ENCODE assay signal across 2 cellular contexts in the genomic region with DNA sequence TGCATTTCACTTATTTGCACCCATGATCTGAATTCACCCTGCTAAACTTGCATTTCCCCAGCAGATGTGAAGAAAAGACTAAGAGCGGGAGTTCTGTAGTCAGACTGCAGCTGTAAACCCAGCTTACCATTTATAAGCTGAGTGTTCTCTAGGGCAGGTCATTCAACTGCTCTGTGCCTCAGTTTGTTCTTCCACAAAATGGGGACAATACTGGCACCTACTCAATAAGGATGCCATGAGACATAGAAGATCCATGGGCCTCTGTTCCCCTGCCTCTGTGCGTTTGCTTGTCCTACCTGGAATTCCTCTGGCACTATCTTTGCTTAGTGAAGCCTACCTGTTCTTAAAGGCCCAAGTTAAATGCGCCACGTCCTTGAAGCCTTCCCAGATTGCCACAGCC.
TF ChIP-seq lines count a peak whose summit lies in the region.

No MANE protein-coding gene starts in this region.

TF ChIP-seq in HEK293, 187 proteins besides CTCF, POLR2A, EP300 and RAD21 (continued from another document):
- peak; percentile 16; the same call in 1 of the 2 replicates for TF ChIP-seq EGR2 (tag by site-specific recombination; IDR thresholded peaks at IDR 0.05; ENCODE audit: low read depth)
- TF ChIP-seq ZNF776 (tag by site-specific recombination; IDR thresholded peaks at IDR 0.05; ENCODE audit: borderline replicate concordance), result no peak

TF ChIP-seq in SK-N-SH, 30 proteins besides CTCF, POLR2A, EP300 and RAD21 (continued from another document):
- TF ChIP-seq, protein P1, sequence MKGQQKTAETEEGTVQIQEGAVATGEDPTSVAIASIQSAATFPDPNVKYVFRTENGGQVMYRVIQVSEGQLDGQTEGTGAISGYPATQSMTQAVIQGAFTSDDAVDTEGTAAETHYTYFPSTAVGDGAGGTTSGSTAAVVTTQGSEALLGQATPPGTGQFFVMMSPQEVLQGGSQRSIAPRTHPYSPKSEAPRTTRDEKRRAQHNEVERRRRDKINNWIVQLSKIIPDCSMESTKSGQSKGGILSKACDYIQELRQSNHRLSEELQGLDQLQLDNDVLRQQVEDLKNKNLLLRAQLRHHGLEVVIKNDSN (IDR thresholded peaks at IDR 0.05; ENCODE audit: borderline replicate concordance, low read depth), result no peak
- TF ChIP-seq YY1 (IDR thresholded peaks at IDR 0.05; ENCODE audit: low read depth), result no peak
